Comparison of ENCODE assay signal across 22 cellular contexts in the genomic region with DNA sequence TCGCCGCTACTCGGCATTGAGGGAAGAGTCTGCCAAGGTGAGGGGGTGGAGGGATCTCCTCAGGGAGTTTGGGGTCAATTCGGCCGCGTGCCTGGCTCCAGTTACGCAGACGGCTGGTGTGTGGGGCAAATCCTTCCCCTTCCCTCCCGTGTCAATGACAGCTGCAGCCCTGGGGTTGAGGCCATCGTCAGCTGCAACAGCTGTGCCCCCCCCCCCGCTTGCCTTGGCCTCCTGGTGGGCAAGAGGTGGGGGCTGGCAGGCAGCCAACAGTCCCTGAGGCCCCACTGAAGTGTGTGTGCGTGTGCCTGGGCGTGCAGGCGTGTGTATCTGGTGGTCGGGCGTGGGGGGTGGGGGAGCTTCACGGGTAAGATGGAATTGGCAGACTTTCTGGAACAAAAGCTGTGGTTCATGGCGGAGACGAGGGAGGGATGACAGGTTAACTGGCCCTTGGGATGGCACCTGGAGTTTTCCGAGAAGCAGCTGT. TPM values are rescaled to one million over a fixed set of nuclear protein-coding genes. Genes with fewer than 3 reads are reported as not detected.
A peak's percentile ranks its signal among the peaks of the same experiment; 100 is the strongest.
DNase-seq lines count a peak whose midpoint lies in the region; FAIRE-seq lines count a peak whose summit lies in the region.
"Had no signal": no experiment of that assay in that cellular context is flagged by ENCODE, and none has a peak within 500 bp of the region (broad histone marks: within the 10 kb centered on the region; RNA-seq: fewer than 3 reads in every experiment).

No MANE protein-coding gene starts in this region.

- no peak overlapping the region for H2BK120ac ChIP-seq in neuronal stem cell (ENCODE audit: low read depth, low read length)

- DNase-seq in DMS 273 treated with DMSO at 0.1 percent for 48 hours (lab: John Stamatoyannopoulos, UW) (peak; percentile 79), NCI-H128 (lab: John Stamatoyannopoulos, UW; ENCODE audit: unreplicated experiment) (peak; percentile 69), NCI-H82 (lab: John Stamatoyannopoulos, UW) (peak; percentile 96), neuronal stem cell (ENCODE audit: low spot score) (no peak), UCSD-AML1 (lab: John Stamatoyannopoulos, UW; ENCODE audit: unreplicated experiment) (no peak), RCC 7860 (ENCODE audit: low spot score) (no peak)
- no peak for DNase-seq in activated CD4-positive, alpha-beta memory T cell treated with anti-CD3 and anti-CD28 coated beads for 36 hours
- DNase-seq: activated CD4-positive, CD25-positive, alpha-beta regulatory T cell; activated naive CD4-positive, alpha-beta T cell treated with Interleukin-2 at 50 U/mL for 16 hours; NCI-H226; occipital lobe; small intestine; stimulated activated naive CD4-positive, alpha-beta T cell treated with Interleukin-2 at 50 U/mL for 16 hours; T-cell; upper lobe of right lung had no signal

- H3K4me1 Mint-ChIP-seq in activated CD4-positive, alpha-beta memory T cell treated with anti-CD3 and anti-CD28 coated beads for 36 hours (ENCODE audit: low read depth) = no peaks in the 10 kb centered on the region
- H3K4me1 Mint-ChIP-seq: IgD-negative memory B cell, T-cell had no signal

- no peak for FAIRE-seq in RCC 7860 (lab: Jason Lieb, UNC)
- FAIRE-seq: keratinocyte, small intestine had no signal

- no peak overlapping the region for H3K18ac ChIP-seq in neuronal stem cell (ENCODE audit: low read length)

- H2AFZ ChIP-seq in neuronal stem cell (ENCODE audit: low read length) = no peak overlapping the region

- no peaks in the 10 kb centered on the region for H3K9me3 ChIP-seq in neuronal stem cell (replicated peaks in 1 of 2; ENCODE audit: control insufficient read depth in 2 of 2, insufficient read depth in 1 of 2, low read depth in 1 of 2, low read length in 2 of 2)
- H3K9me3 ChIP-seq: upper lobe of right lung had no signal

- no peak overlapping the region for H2BK15ac ChIP-seq in neuronal stem cell (ENCODE audit: low read length)

- H2BK12ac ChIP-seq in neuronal stem cell (ENCODE audit: low read length) = no peak overlapping the region

- no peak overlapping the region for H3K9ac ChIP-seq in neuronal stem cell (ENCODE audit: low read depth, low read length, poor library complexity)

- no peak overlapping the region for H2BK5ac ChIP-seq in neuronal stem cell (ENCODE audit: low read length)

- H3K79me1 ChIP-seq in neuronal stem cell (ENCODE audit: low read depth, low read length) = no peaks in the 10 kb centered on the region

- CTCF ChIA-PET in activated CD4-positive, alpha-beta memory T cell treated with anti-CD3 and anti-CD28 coated beads for 36 hours (lab: Charles Lee) = interaction anchor here (4.4 kb wide), 1 partner anchor 11 kb away, joined by 30 read pairs; no protein-coding TSS in a partner anchor

- no peaks in the 10 kb centered on the region for H3K36me3 ChIP-seq in neuronal stem cell (replicated peaks in 1 of 2; ENCODE audit: control insufficient read depth in 2 of 2, insufficient read depth in 2 of 2, low read length in 2 of 2)
- H3K36me3 ChIP-seq: upper lobe of right lung had no signal

- peaks cover 0 to 15% of the 10 kb centered on the region in 2 donors for H3K4me1 ChIP-seq in neuronal stem cell (ENCODE audit: control insufficient read depth in 2 of 2, insufficient read depth in 1 of 2, low read depth in 1 of 2, low read length in 2 of 2)
- H3K4me1 ChIP-seq: upper lobe of right lung had no signal

- H3K27ac Mint-ChIP-seq in activated CD4-positive, alpha-beta memory T cell treated with anti-CD3 and anti-CD28 coated beads for 36 hours = no peak overlapping the region
- H3K27ac Mint-ChIP-seq: dendritic cell treated with granulocyte-macrophage colony-stimulating factor and Interleukin-4, amounts not matched to agents 40 ng/mL and 50 ng/mL, for 4 days; IgD-negative memory B cell; mesothelial cell of epicardium; T-cell had no signal

- POLR2A ChIA-PET in activated CD4-positive, alpha-beta memory T cell treated with anti-CD3 and anti-CD28 coated beads for 36 hours (lab: Charles Lee) = no interaction called here

- no peak overlapping the region for H3K27ac ChIP-seq in neuronal stem cell (replicated peaks; ENCODE audit: low read length)
- H3K27ac ChIP-seq: upper lobe of right lung had no signal

- no peak overlapping the region for H3K4me3 Mint-ChIP-seq in activated CD4-positive, alpha-beta memory T cell treated with anti-CD3 and anti-CD28 coated beads for 36 hours
- H3K4me3 Mint-ChIP-seq: dendritic cell treated with granulocyte-macrophage colony-stimulating factor and Interleukin-4, amounts not matched to agents 40 ng/mL and 50 ng/mL, for 4 days; IgD-negative memory B cell; mesothelial cell of epicardium; T-cell had no signal

- peaks cover 8% of the 10 kb centered on the region for H3K27me3 Mint-ChIP-seq in activated CD4-positive, alpha-beta memory T cell treated with anti-CD3 and anti-CD28 coated beads for 36 hours

- H3K4me3 ChIP-seq in neuronal stem cell (ENCODE audit: low read length in 2 of 2) = no peak overlapping the region
- H3K4me3 ChIP-seq: upper lobe of right lung had no signal

- no peak overlapping the region for H2AK5ac ChIP-seq in neuronal stem cell (ENCODE audit: low read depth, low read length)

- no peaks in the 10 kb centered on the region for H3K9me3 Mint-ChIP-seq in activated CD4-positive, alpha-beta memory T cell treated with anti-CD3 and anti-CD28 coated beads for 36 hours
- H3K9me3 Mint-ChIP-seq: dendritic cell treated with granulocyte-macrophage colony-stimulating factor and Interleukin-4, amounts not matched to agents 40 ng/mL and 50 ng/mL, for 4 days; IgD-negative memory B cell; mesothelial cell of epicardium; T-cell had no signal

- H3K23ac ChIP-seq in neuronal stem cell (ENCODE audit: low read depth, low read length, poor library complexity) = no peak overlapping the region

- H3K14ac ChIP-seq in neuronal stem cell (ENCODE audit: low read length) = peak overlapping the region; percentile 73

- no CpG with 5 or more reads among the region's 20 CpGs for WGBS in neuronal stem cell (ENCODE audit: extremely low coverage in 2 of 2, insufficient read length in 2 of 2, insufficient replicate concordance in 1 of 2), 2 donors

- H3K4me2 ChIP-seq in neuronal stem cell (ENCODE audit: insufficient read depth, low read length, poor library complexity, severe bottlenecking) = no peak overlapping the region

- H3K4ac ChIP-seq in neuronal stem cell (ENCODE audit: low read length) = no peak overlapping the region

- H3K36me3 Mint-ChIP-seq in activated CD4-positive, alpha-beta memory T cell treated with anti-CD3 and anti-CD28 coated beads for 36 hours = peaks cover 3% of the 10 kb centered on the region
- H3K36me3 Mint-ChIP-seq: IgD-negative memory B cell had no signal

- peaks cover 0 to 63% (median 0%) of the 10 kb centered on the region in 3 experiments for H3K27me3 ChIP-seq in neuronal stem cell (ENCODE audit: control insufficient read depth in 3 of 3, insufficient read depth in 3 of 3, low read depth in 1 of 3, low read length in 3 of 3)

- H4K91ac ChIP-seq in neuronal stem cell (ENCODE audit: low read depth, low read length, poor library complexity) = no peak overlapping the region

- no peak overlapping the region for H4K8ac ChIP-seq in neuronal stem cell (ENCODE audit: low read depth, low read length)

- intact Hi-C loops in activated CD4-positive, alpha-beta memory T cell treated with anti-CD3 and anti-CD28 coated beads for 36 hours (cut with micrococcal nuclease) = no loop called here

RNA-seq across cellular contexts. Expression of a gene that starts 25.6 kb away (rescaled TPM):
- polyA plus RNA-seq in neuronal stem cell (2013, experiment 1 of 2) = 2.6 TPM
- polyA plus RNA-seq in neuronal stem cell (2013, experiment 2 of 2) = 2.8 TPM
- total RNA-seq in activated CD4-positive, alpha-beta memory T cell treated with anti-CD3 and anti-CD28 coated beads for 36 hours = 10 to 100 TPM; 16.7 to 21.4 TPM
- polyA plus RNA-seq: IgD-negative memory B cell had no signal

RNA-seq across cellular contexts. Expression of a gene that starts 33.9 kb away (rescaled TPM):
- polyA plus RNA-seq in neuronal stem cell (2013, experiment 1 of 2) = 0.04 TPM
- polyA plus RNA-seq in neuronal stem cell (2013, experiment 2 of 2) = 0.06 TPM
- total RNA-seq in activated CD4-positive, alpha-beta memory T cell treated with anti-CD3 and anti-CD28 coated beads for 36 hours = not detected
- total RNA-seq: Daoy, mesothelial cell of epicardium, occipital lobe, T-cell, upper lobe of right lung had no signal
- polyA plus RNA-seq: BJ, esophagus, IgD-negative memory B cell, keratinocyte, small intestine had no signal

RNA-seq across cellular contexts. Expression of a gene that starts 44.7 kb away (rescaled TPM):
- polyA plus RNA-seq in neuronal stem cell (2013, experiment 1 of 2) = 63.8 TPM
- 62.6 TPM for polyA plus RNA-seq in neuronal stem cell (2013, experiment 2 of 2)
- 10 to 100 TPM; 68.1 to 76.5 TPM for total RNA-seq in activated CD4-positive, alpha-beta memory T cell treated with anti-CD3 and anti-CD28 coated beads for 36 hours

Comparison
In these comparisons a context has a peak if more than half of its experiments do, and no peak if none do; other contexts are left out.
1. DNase-seq: peak in DMS 273 treated with DMSO at 0.1 percent for 48 hours (single experiment), NCI-H128 (single experiment) and NCI-H82 (single experiment); none in neuronal stem cell (single experiment), UCSD-AML1 (single experiment), RCC 7860 (single experiment) and activated CD4-positive, alpha-beta memory T cell treated with anti-CD3 and anti-CD28 coated beads for 36 hours (single experiment).